Comparison of ENCODE assay signal across 28 cellular contexts in genomic region chr7:126210707-126211106, GRCh38.
DNase-seq lines count a peak whose midpoint lies in the region; ATAC-seq, FAIRE-seq and TF ChIP-seq lines count a peak whose summit lies in the region.
"Had no signal": no experiment of that assay in that cellular context is flagged by ENCODE, and none has a peak within 500 bp of the region (broad histone marks: within the 10 kb centered on the region; RNA-seq: fewer than 3 reads in every experiment).

No MANE protein-coding gene starts in this region.

- POLR2A ChIA-PET in GM12878 (lab: Charles Lee) = no interaction called here

- H3K36me3 Mint-ChIP-seq in activated naive CD4-positive, alpha-beta T cell treated with anti-CD3 and anti-CD28 coated beads for 36 hours (ENCODE audit: low read depth) = no peaks in the 10 kb centered on the region
- H3K36me3 Mint-ChIP-seq: brain had no signal

- intact Hi-C loops in GM12878 (cut with micrococcal nuclease; ENCODE audit: unreplicated experiment) (no loop called here), esophagus squamous epithelium (cut with DNase I) (no loop called here)
- intact Hi-C loops in activated naive CD4-positive, alpha-beta T cell treated with anti-CD3 and anti-CD28 coated beads for 36 hours (cut with micrococcal nuclease) = no loop called here

- H3K4me1 ChIP-seq in GM12878 (ENCODE audit: control insufficient read depth, insufficient read depth, low read length) (no peaks in the 10 kb centered on the region), esophagus squamous epithelium (no peaks in the 10 kb centered on the region)
- H3K4me1 ChIP-seq: gastroesophageal sphincter, sigmoid colon, upper lobe of right lung had no signal

- SMC1A ChIA-PET in GM12878 (lab: Charles Lee; ENCODE audit: uncharacterized antibody, unreplicated experiment) = interaction anchor here (0.9 to 1.1 kb wide), 5 partner anchors 10 to 448 kb away, joined by 3 read pairs; no protein-coding TSS in a partner anchor

- H3K9ac ChIP-seq in GM12878 (ENCODE audit: control insufficient read depth, insufficient read depth, low read length) = no peak overlapping the region

- no peak for TF ChIP-seq EP300 in GM12878 (IDR thresholded peaks at IDR 0.05; ENCODE audit: borderline replicate concordance in 1 of 2, control insufficient read depth in 1 of 2, low read depth in 2 of 2, low read length in 2 of 2)

- in situ Hi-C loops in GM12878 (cut with MboI) = no loop called here

- H3K4me3 Mint-ChIP-seq in activated naive CD4-positive, alpha-beta T cell treated with anti-CD3 and anti-CD28 coated beads for 36 hours = no peak overlapping the region
- H3K4me3 Mint-ChIP-seq: activated CD8-positive, alpha-beta T cell treated with anti-CD3 and anti-CD28 coated beads for 36 hours; brain; H9; neural crest cell had no signal

- BruUV-seq in GM12878 (replicated peaks; lab: Mats Ljungman, UMichigan) = no TSS peak

- H4K20me1 ChIP-seq in GM12878 (ENCODE audit: control insufficient read depth, insufficient read depth) = no peaks in the 10 kb centered on the region

- peaks cover 6% of the 10 kb centered on the region for H3K9me3 Mint-ChIP-seq in activated naive CD4-positive, alpha-beta T cell treated with anti-CD3 and anti-CD28 coated beads for 36 hours
- H3K9me3 Mint-ChIP-seq: brain, H9, neural crest cell had no signal

- peak; percentile 11 for DNase-seq in GM12878 (ENCODE audit: low read depth, low spot score)
- DNase-seq in activated CD4-positive, alpha-beta T cell treated with anti-CD3 and anti-CD28 coated beads for 48 hours = no peak
- no peak for DNase-seq in NCI-H524 (lab: John Stamatoyannopoulos, UW)
- no peak for DNase-seq in esophagus squamous epithelium (lab: John Stamatoyannopoulos, UW)
- DNase-seq in activated naive CD4-positive, alpha-beta T cell treated with anti-CD3 and anti-CD28 coated beads for 36 hours = no peak
- DNase-seq: activated CD4-positive, CD25-positive, alpha-beta regulatory T cell; activated CD8-positive, alpha-beta T cell treated with anti-CD3 and anti-CD28 coated beads for 36 hours; activated gamma-delta T cell; activated T-cell treated with anti-CD3 and anti-CD28 coated beads for 4 hours; effector CD8-positive, alpha-beta T cell; H9; IMR-90; NCI-H1105 treated with DMSO at 0.1 percent for 48 hours; NCI-H2081; NCI-H524 treated with DMSO at 0.1 percent for 48 hours; posterior cingulate gyrus; sigmoid colon; substantia nigra; upper lobe of right lung had no signal

- CTCF ChIA-PET in GM12878 (lab: Yijun Ruan, JAX) = interaction anchor here (1.1 kb wide), 1 partner anchor 20 kb away, joined by 3 read pairs; no protein-coding TSS in a partner anchor
- CTCF ChIA-PET in activated naive CD4-positive, alpha-beta T cell treated with anti-CD3 and anti-CD28 coated beads for 36 hours (lab: Charles Lee) = no interaction called here

- no peak for TF ChIP-seq RAD21 in GM12878 (IDR thresholded peaks at IDR 0.05; ENCODE audit: insufficient read depth, low read depth, low read length)

- H3K27ac Mint-ChIP-seq in activated naive CD4-positive, alpha-beta T cell treated with anti-CD3 and anti-CD28 coated beads for 36 hours = no peak overlapping the region
- H3K27ac Mint-ChIP-seq: activated CD8-positive, alpha-beta T cell treated with anti-CD3 and anti-CD28 coated beads for 36 hours; brain; H9 had no signal

- TF ChIP-seq CTCF in GM12878 (IDR thresholded peaks at IDR 0.05 in 2 of 3, conservative IDR thresholded peaks at IDR 0.05 in 1 of 3; ENCODE audit: control insufficient read depth in 2 of 3, extremely low read depth in 1 of 3, insufficient read depth in 1 of 3, low read depth in 3 of 3, low read length in 3 of 3) (no peak), esophagus squamous epithelium (IDR thresholded peaks at IDR 0.05) (no peak)

- H3K27ac ChIP-seq in GM12878 (ENCODE audit: control insufficient read depth, insufficient read depth) = no peak overlapping the region
- H3K27ac ChIP-seq in esophagus squamous epithelium = no peak overlapping the region
- H3K27ac ChIP-seq: gastroesophageal sphincter, sigmoid colon, upper lobe of right lung had no signal

- ATAC-seq in GM18505 (IDR thresholded peaks at IDR 0.05; ENCODE audit: unreplicated experiment) (peak; percentile 61), GM19351 (IDR thresholded peaks at IDR 0.05; ENCODE audit: unreplicated experiment) (peak; percentile 51), HG03060 (IDR thresholded peaks at IDR 0.05; ENCODE audit: low read depth, unreplicated experiment) (peak; percentile 33), GM12878 (peak; percentile 86)
- ATAC-seq: activated CD8-positive, alpha-beta T cell treated with anti-CD3 and anti-CD28 coated beads for 36 hours; esophagus mucosa; gastroesophageal sphincter; upper lobe of right lung had no signal

- H3K4me1 Mint-ChIP-seq in activated naive CD4-positive, alpha-beta T cell treated with anti-CD3 and anti-CD28 coated beads for 36 hours (ENCODE audit: low read depth) = no peaks in the 10 kb centered on the region
- H3K4me1 Mint-ChIP-seq: brain, H9, neural crest cell had no signal

- peak overlapping the region; percentile 28; the same call in 1 of the 2 replicates for H2AFZ ChIP-seq in GM12878 (ENCODE audit: control insufficient read depth, low read depth, low read length)

- H3K36me3 ChIP-seq in GM12878 (ENCODE audit: control insufficient read depth in 2 of 2, insufficient read depth in 2 of 2, low read length in 1 of 2) = no peaks in the 10 kb centered on the region
- H3K36me3 ChIP-seq in esophagus squamous epithelium = no peaks in the 10 kb centered on the region
- H3K36me3 ChIP-seq: gastroesophageal sphincter, sigmoid colon, upper lobe of right lung had no signal

- peak overlapping the region; percentile 2; the same call in 1 of the 2 replicates for H3K4me2 ChIP-seq in GM12878 (ENCODE audit: control insufficient read depth, insufficient read depth)

- H3K79me2 ChIP-seq in GM12878 (ENCODE audit: control insufficient read depth, insufficient read depth, low read length) = no peaks in the 10 kb centered on the region

- RAD21 ChIA-PET in GM12878 (lab: Charles Lee; ENCODE audit: unreplicated experiment) = interaction anchor here (1.2 kb wide), 1 partner anchor 37 kb away, joined by 3 read pairs; no protein-coding TSS in a partner anchor

- FAIRE-seq in GM12878 (lab: Jason Lieb, UNC) = no peak
- FAIRE-seq: GM18507, keratinocyte had no signal

- H3K4me3 ChIP-seq in GM12878 (no peak overlapping the region), esophagus squamous epithelium (no peak overlapping the region)
- H3K4me3 ChIP-seq: gastroesophageal sphincter, sigmoid colon, upper lobe of right lung had no signal

- H3K9me3 ChIP-seq in GM12878 (replicated peaks; ENCODE audit: control insufficient read depth, insufficient read depth, low read length) (no peaks in the 10 kb centered on the region; the same call in 2 of the 3 replicates), esophagus squamous epithelium (no peaks in the 10 kb centered on the region)
- H3K9me3 ChIP-seq: gastroesophageal sphincter, sigmoid colon, upper lobe of right lung had no signal

- TF ChIP-seq POLR2A in GM18505 (IDR thresholded peaks at IDR 0.05; ENCODE audit: borderline replicate concordance, extremely low read depth, insufficient read depth, insufficient read length) = no peak
- TF ChIP-seq POLR2A in GM12878 (IDR thresholded peaks at IDR 0.05; ENCODE audit: low read depth, low read length) = no peak
- TF ChIP-seq POLR2A in esophagus squamous epithelium (IDR thresholded peaks at IDR 0.05) = no peak

- H3K27me3 ChIP-seq in GM12878 (replicated peaks in 1 of 2; ENCODE audit: control insufficient read depth in 2 of 2, insufficient read depth in 2 of 2, low read length in 1 of 2) (no peaks in the 10 kb centered on the region), esophagus squamous epithelium (no peaks in the 10 kb centered on the region)
- H3K27me3 ChIP-seq: gastroesophageal sphincter, sigmoid colon, upper lobe of right lung had no signal

- H3K27me3 Mint-ChIP-seq in activated naive CD4-positive, alpha-beta T cell treated with anti-CD3 and anti-CD28 coated beads for 36 hours (ENCODE audit: low read depth) = no peaks in the 10 kb centered on the region
- H3K27me3 Mint-ChIP-seq: activated CD8-positive, alpha-beta T cell treated with anti-CD3 and anti-CD28 coated beads for 36 hours had no signal

TF ChIP-seq in GM12878, 131 proteins besides CTCF, POLR2A, EP300 and RAD21:
- peak; percentile 34; the same call in 1 of the 2 replicates for TF ChIP-seq RUNX3 (IDR thresholded peaks at IDR 0.05; ENCODE audit: low read length)
- 0 out of 4 replicates have a peak, but pooled peaks of 1 of the 2 experiments have one; percentile 26 for TF ChIP-seq IKZF2 (IDR thresholded peaks at IDR 0.05)
- TF ChIP-seq WRNIP1 (IDR thresholded peaks at IDR 0.05; ENCODE audit: borderline replicate concordance, low read depth, low read length) = no peak
- peak; percentile 17 for TF ChIP-seq MEF2B (IDR thresholded peaks at IDR 0.05; ENCODE audit: partially characterized antibody, poor library complexity, severe bottlenecking)
- peak; percentile 37; the same call in 1 of the 2 replicates for TF ChIP-seq MTA2 (IDR thresholded peaks at IDR 0.05; ENCODE audit: low read depth)
- peak; percentile 75 for TF ChIP-seq JUNB (IDR thresholded peaks at IDR 0.05)
- TF ChIP-seq NR2C1 (IDR thresholded peaks at IDR 0.05) = no peak

Comparison
In these comparisons a context has a peak if more than half of its experiments do, and no peak if none do; other contexts are left out.
1. ATAC-seq: peak in every context shown above with its lines; median percentile 86 in GM12878; 61 in GM18505; 51 in GM19351; 33 in HG03060.